14 cellular contexts compared by ENCODE assay signal in genomic region chr3:112038863-112039262, GRCh38. TPM values are rescaled to one million over a fixed set of nuclear protein-coding genes. Genes with fewer than 3 reads are reported as not detected.
A peak's percentile ranks its signal among the peaks of the same experiment; 100 is the strongest.
DNase-seq lines count a peak whose midpoint lies in the region; ATAC-seq and TF ChIP-seq lines count a peak whose summit lies in the region.
"Had no signal": no experiment of that assay in that cellular context is flagged by ENCODE, and none has a peak within 500 bp of the region (broad histone marks: within the 10 kb centered on the region; RNA-seq: fewer than 3 reads in every experiment).

No MANE protein-coding gene starts in this region.

- no peaks in the 10 kb centered on the region for H3K27me3 Mint-ChIP-seq in Caco-2 (ENCODE audit: insufficient read depth, unreplicated experiment)
- H3K27me3 Mint-ChIP-seq: activated naive CD8-positive, alpha-beta T cell treated with anti-CD3 and anti-CD28 coated beads, Interleukin-2, amount 50 U/mL, for 24 hours had no signal

- in situ Hi-C loops in brain microvascular endothelial cell (cut with HindIII; ENCODE audit: low pct_ligation_motif_present, low sequenced_read_pairs), result no loop called here

- no peak overlapping the region for H3K27ac Mint-ChIP-seq in Caco-2 (ENCODE audit: unreplicated experiment)
- H3K27ac Mint-ChIP-seq: activated naive CD8-positive, alpha-beta T cell treated with anti-CD3 and anti-CD28 coated beads, Interleukin-2, amount 50 U/mL, for 24 hours; IgD-negative memory B cell had no signal

- H3K4me1 ChIP-seq in Caco-2, result peaks cover 4% of the 10 kb centered on the region; the same call in 1 of the 2 replicates

- H3K9me3 ChIP-seq in Caco-2, result no peaks in the 10 kb centered on the region
- H3K9me3 ChIP-seq in WERI-Rb-1 (ENCODE audit: severe bottlenecking), result no peaks in the 10 kb centered on the region

- H3K4me3 Mint-ChIP-seq in Caco-2 (ENCODE audit: unreplicated experiment), result no peak overlapping the region
- H3K4me3 Mint-ChIP-seq: activated naive CD8-positive, alpha-beta T cell treated with anti-CD3 and anti-CD28 coated beads, Interleukin-2, amount 50 U/mL, for 24 hours had no signal

- no peaks in the 10 kb centered on the region for H3K9me3 Mint-ChIP-seq in Caco-2 (ENCODE audit: unreplicated experiment)
- H3K9me3 Mint-ChIP-seq: IgD-negative memory B cell had no signal

- H3K27me3 ChIP-seq in Caco-2 (replicated peaks; ENCODE audit: control insufficient read depth, insufficient read depth, low read length) (no peaks in the 10 kb centered on the region), brain microvascular endothelial cell (replicated peaks) (no peaks in the 10 kb centered on the region), WERI-Rb-1 (ENCODE audit: insufficient read depth, low read depth, severe bottlenecking) (no peaks in the 10 kb centered on the region)

- POLR2A ChIA-PET in Caco-2 (lab: Charles Lee), result interaction anchor here (1.1 kb wide), 1 partner anchor 60 kb away, joined by 5 read pairs; the partner anchor contains the start of gene ABHD10

- BruUV-seq in Caco-2 (replicated peaks; lab: Mats Ljungman, UMichigan), result no TSS peak

- H3K4me3 ChIP-seq in fibroblast of pulmonary artery (replicated peaks; ENCODE audit: low read depth, low read length) (no peak overlapping the region), Caco-2 (ENCODE audit: low read depth, low read length) (no peak overlapping the region), brain microvascular endothelial cell (ENCODE audit: low read depth, low read length) (no peak overlapping the region), WERI-Rb-1 (ENCODE audit: low read depth, low read length) (no peak overlapping the region)

- peaks cover 7% of the 10 kb centered on the region for H3K4me1 Mint-ChIP-seq in Caco-2 (ENCODE audit: low read depth, unreplicated experiment)
- H3K4me1 Mint-ChIP-seq: activated naive CD8-positive, alpha-beta T cell treated with anti-CD3 and anti-CD28 coated beads, Interleukin-2, amount 50 U/mL, for 24 hours had no signal

- TF ChIP-seq CTCF in fibroblast of pulmonary artery (IDR thresholded peaks at IDR 0.05; ENCODE audit: low read length, missing control alignments) (no peak), Caco-2 (IDR thresholded peaks at IDR 0.05; ENCODE audit: insufficient read depth in 1 of 2, low read depth in 1 of 2, low read length in 1 of 2, severe bottlenecking in 1 of 2, unreplicated experiment in 1 of 2) (no peak), brain microvascular endothelial cell (IDR thresholded peaks at IDR 0.05; ENCODE audit: low read depth, low read length, missing control alignments) (no peak), WERI-Rb-1 (IDR thresholded peaks at IDR 0.05; ENCODE audit: low read depth, low read length) (no peak)

- no peaks in the 10 kb centered on the region for H3K36me3 ChIP-seq in Caco-2 (ENCODE audit: control insufficient read depth, insufficient read depth, low read length)
- no peaks in the 10 kb centered on the region for H3K36me3 ChIP-seq in brain microvascular endothelial cell (replicated peaks)
- H3K36me3 ChIP-seq in WERI-Rb-1, result no peaks in the 10 kb centered on the region

- no peak overlapping the region for H3K27ac ChIP-seq in brain microvascular endothelial cell
- no peak overlapping the region for H3K27ac ChIP-seq in WERI-Rb-1

- intact Hi-C loops in Caco-2 (cut with micrococcal nuclease; ENCODE audit: unreplicated experiment), result no loop called here

- DNase-seq in AG20443 (ENCODE audit: low spot score) (peak; percentile 57), NCI-H2029 treated with DMSO at 0.1 percent for 48 hours (lab: John Stamatoyannopoulos, UW) (peak; percentile 38), fibroblast of pulmonary artery (ENCODE audit: low read depth) (peak; percentile 22), Caco-2 (no peak), brain microvascular endothelial cell (no peak), WERI-Rb-1 (no peak)
- DNase-seq: activated CD4-positive, alpha-beta T cell treated with anti-CD3 and anti-CD28 coated beads, Interleukin-2, amount 50 U/mL, for 1 hour; activated naive CD8-positive, alpha-beta T cell treated with anti-CD3 and anti-CD28 coated beads, Interleukin-2, amount 50 U/mL, for 24 hours; stimulated activated naive CD4-positive, alpha-beta T cell treated with Interleukin-2 at 50 U/mL for 16 hours had no signal

- CTCF ChIA-PET in Caco-2 (lab: Charles Lee), result interaction anchor here (0.9 kb wide), 1 partner anchor 25 kb away, joined by 8 read pairs; no protein-coding TSS in a partner anchor

- peak; percentile 52 for ATAC-seq in GM19372 (IDR thresholded peaks at IDR 0.05; ENCODE audit: low read depth, unreplicated experiment)
- no peak for ATAC-seq in HG02678 (IDR thresholded peaks at IDR 0.05; ENCODE audit: unreplicated experiment)
- ATAC-seq: activated naive CD8-positive, alpha-beta T cell treated with anti-CD3 and anti-CD28 coated beads, Interleukin-2, amount 50 U/mL, for 24 hours had no signal

- H3K36me3 Mint-ChIP-seq in Caco-2 (ENCODE audit: insufficient read depth, unreplicated experiment), result no peaks in the 10 kb centered on the region
- H3K36me3 Mint-ChIP-seq: IgD-negative memory B cell had no signal

RNA-seq across cellular contexts. Expression of gene TMPRSS7, which starts 4.3 kb away (rescaled TPM):
- total RNA-seq in Caco-2 (2022), result 0.16 and 0.36 TPM in 2 replicates
- total RNA-seq: fibroblast of lung, RPMI7951 had no signal

RNA-seq across cellular contexts. Expression of gene TAGLN3, which starts 40.1 kb away (rescaled TPM):
- total RNA-seq in Caco-2 (2022), result not detected in 2 replicates

RNA-seq across cellular contexts. Expression of gene C3orf52, which starts 47.3 kb away (rescaled TPM):
- total RNA-seq in Caco-2 (2022), result 52.4 and 64.5 TPM in 2 replicates

Comparison
In these comparisons a context has a peak if more than half of its experiments do, and no peak if none do; other contexts are left out.
1. DNase-seq: peak in AG20443 (single experiment), NCI-H2029 treated with DMSO at 0.1 percent for 48 hours (single experiment) and fibroblast of pulmonary artery (single experiment); none in Caco-2 (0 of 2), brain microvascular endothelial cell (single experiment) and WERI-Rb-1 (single experiment).